Comparison of ENCODE assay signal across 8 cellular contexts in the genomic region with DNA sequence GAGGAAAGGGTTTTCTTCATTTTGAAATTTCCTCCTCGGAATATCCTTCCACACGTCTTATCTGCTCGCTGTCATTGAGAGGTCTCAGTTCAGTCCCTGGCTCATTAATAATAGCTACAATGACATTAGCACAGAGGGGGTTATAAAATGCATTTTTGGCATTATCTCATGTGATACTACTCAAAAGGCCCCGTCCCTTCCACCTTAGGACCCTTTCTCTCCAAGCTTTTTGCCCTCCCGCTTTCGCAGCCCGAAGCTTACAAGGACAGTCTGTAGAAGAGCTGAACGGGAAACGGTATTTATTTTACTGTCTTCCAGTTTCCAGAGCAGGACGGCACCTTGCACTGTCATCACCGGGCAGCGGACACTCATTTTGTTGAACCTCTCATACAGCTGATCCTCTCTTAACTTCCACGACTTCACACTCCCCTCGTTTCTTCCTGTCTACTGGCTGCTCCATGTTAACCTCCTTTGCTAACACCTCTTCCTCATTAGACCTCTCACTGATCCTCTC. TPM values are rescaled to one million over a fixed set of nuclear protein-coding genes. Genes with fewer than 3 reads are reported as not detected.
DNase-seq lines count a peak whose midpoint lies in the region; ATAC-seq and TF ChIP-seq lines count a peak whose summit lies in the region.

No MANE protein-coding gene starts in this region.

- H3K27ac ChIP-seq in BLaER1 (peak overlapping the region; percentile 63), HL-60 (replicated peaks) (peak overlapping the region; percentile 33), mammary epithelial cell (ENCODE audit: insufficient read depth, low read depth, low read length) (no peak overlapping the region), aorta (ENCODE audit: low read depth in 1 of 2, low read length in 2 of 2) (peak overlapping the region in 1 of 2 donors; percentile 20)

- H3K9me3 ChIP-seq in BLaER1 (no peaks in the 10 kb centered on the region), mammary epithelial cell (replicated peaks; ENCODE audit: insufficient read depth, low read length) (no peaks in the 10 kb centered on the region), mucosa of stomach (ENCODE audit: control insufficient read depth, low read length) (no peaks in the 10 kb centered on the region), aorta (ENCODE audit: control insufficient read depth, low read length) (no peaks in the 10 kb centered on the region)

- in situ Hi-C loops in mammary epithelial cell (cut with MboI; ENCODE audit: low sequenced_read_pairs in 2 of 2) = no loop called here

- no peaks in the 10 kb centered on the region for H3K79me2 ChIP-seq in mammary epithelial cell (ENCODE audit: insufficient read depth, low read length)

- H3K4me2 ChIP-seq in BLaER1 = peak overlapping the region; percentile 67
- H3K4me2 ChIP-seq in mammary epithelial cell (ENCODE audit: insufficient read depth, low read depth, low read length) = peak overlapping the region; percentile 40

- no peak for DNase-seq in HL-60 (ENCODE audit: low read depth in 1 of 2, low spot score in 1 of 2)
- no peak for DNase-seq in mammary epithelial cell
- DNase-seq in aorta = no peak
- DNase-seq in inferior parietal cortex (ENCODE audit: extremely low spot score) = no peak
- no peak for DNase-seq in HPDE6-E6E7 (ENCODE audit: extremely low spot score)

- H3K27me3 ChIP-seq in BLaER1 (no peaks in the 10 kb centered on the region), HL-60 (ENCODE audit: insufficient read depth, poor library complexity, severe bottlenecking) (no peaks in the 10 kb centered on the region), mammary epithelial cell (ENCODE audit: insufficient read depth, low read length) (no peaks in the 10 kb centered on the region), mucosa of stomach (ENCODE audit: control insufficient read depth, insufficient read depth, low read length) (peaks cover 5% of the 10 kb centered on the region), aorta (ENCODE audit: control insufficient read depth in 1 of 2, insufficient read depth in 2 of 2, low read length in 1 of 2) (no peaks in the 10 kb centered on the region)

- dilution Hi-C loops in mammary epithelial cell (cut with HindIII; ENCODE audit: low sequenced_read_pairs) = loop anchor here (5.0 kb wide), 2 partner anchors 86 to 94 kb away; no protein-coding TSS in a partner anchor

- TF ChIP-seq CTCF in HL-60 (IDR thresholded peaks at IDR 0.05; ENCODE audit: insufficient read depth, low read length) (no peak), mammary epithelial cell (conservative IDR thresholded peaks at IDR 0.05 in 1 of 2, IDR thresholded peaks at IDR 0.05 in 1 of 2; ENCODE audit: extremely low read depth in 1 of 2, insufficient read depth in 1 of 2, low read depth in 1 of 2, low read length in 2 of 2) (no peak)

- intact Hi-C loops in mammary epithelial cell (cut with micrococcal nuclease) = no loop called here
- intact Hi-C loops in aorta (cut with DNase I) = no loop called here

- WGBS in mammary epithelial cell (ENCODE audit: low coverage, missing lambda C conversion rate) = 42% methylated on average over 14 of the region's 14 CpGs
- WGBS in aorta, 2 donors = 33 to 48% methylated on average over 14 of the region's 14 CpGs

- peaks cover 58% of the 10 kb centered on the region for H3K4me1 ChIP-seq in BLaER1
- H3K4me1 ChIP-seq in mammary epithelial cell (ENCODE audit: insufficient read depth, low read length) = peaks cover 5% of the 10 kb centered on the region
- peaks cover 6% of the 10 kb centered on the region for H3K4me1 ChIP-seq in mucosa of stomach (ENCODE audit: control insufficient read depth, insufficient read depth, low read length)
- no peaks in the 10 kb centered on the region for H3K4me1 ChIP-seq in aorta (ENCODE audit: control insufficient read depth in 1 of 2, insufficient read depth in 2 of 2, low read length in 2 of 2)

- peak overlapping the region; percentile 76 for H2AFZ ChIP-seq in mammary epithelial cell (ENCODE audit: low read depth, low read length)

- H3K9ac ChIP-seq in BLaER1 (peak overlapping the region; percentile 24; the same call in 1 of the 2 replicates), mammary epithelial cell (ENCODE audit: insufficient read depth, low read length) (no peak overlapping the region), mucosa of stomach (ENCODE audit: low read length) (peak overlapping the region; percentile 35)

- ATAC-seq in aorta (ENCODE audit: low FRiP score) (no peak), HG02588 (IDR thresholded peaks at IDR 0.05; ENCODE audit: unreplicated experiment) (no peak)

- no peak overlapping the region for H3K4me3 ChIP-seq in BLaER1
- H3K4me3 ChIP-seq in HL-60 (replicated peaks; ENCODE audit: insufficient read depth, low read length) = no peak overlapping the region
- H3K4me3 ChIP-seq in mammary epithelial cell (replicated peaks in 1 of 3; ENCODE audit: insufficient read depth in 1 of 3, low read depth in 2 of 3, low read length in 3 of 3) = no peak overlapping the region
- H3K4me3 ChIP-seq in mucosa of stomach (ENCODE audit: low read length) = no peak overlapping the region
- H3K4me3 ChIP-seq in aorta (ENCODE audit: low read length in 2 of 2) = no peak overlapping the region

- H3K36me3 ChIP-seq in BLaER1 = no peaks in the 10 kb centered on the region
- no peaks in the 10 kb centered on the region for H3K36me3 ChIP-seq in mammary epithelial cell (ENCODE audit: insufficient read depth, low read length)
- no peaks in the 10 kb centered on the region for H3K36me3 ChIP-seq in mucosa of stomach (ENCODE audit: control insufficient read depth, insufficient read depth, low read length)
- no peaks in the 10 kb centered on the region for H3K36me3 ChIP-seq in aorta (ENCODE audit: control insufficient read depth in 1 of 2, insufficient read depth in 2 of 2, low read length in 1 of 2)

- no peaks in the 10 kb centered on the region for H4K20me1 ChIP-seq in BLaER1
- H4K20me1 ChIP-seq in mammary epithelial cell (ENCODE audit: insufficient read depth, low read length) = no peaks in the 10 kb centered on the region

- CTCF ChIA-PET in mammary epithelial cell (lab: Charles Lee; ENCODE audit: low non-redundant PET) = interaction anchor here (0.7 kb wide), 1 partner anchor 22 kb away, joined by 3 read pairs; no protein-coding TSS in a partner anchor

- no TSS peak for BruUV-seq in mammary epithelial cell (replicated peaks; lab: Mats Ljungman, UMichigan)

RNA-seq across cellular contexts. Expression of a gene that starts 5.6 kb away (rescaled TPM):
- total RNA-seq in mammary epithelial cell (1 to 10 TPM; 6.0 to 7.5 TPM), aorta (10 to 100 TPM; 46.2 to 50.4 TPM)
- polyA plus RNA-seq in mammary epithelial cell (11.3 TPM), aorta (10 to 100 TPM; 12.2 to 13.5 TPM)
- 8.8 TPM for polyA minus RNA-seq in mammary epithelial cell

RNA-seq across cellular contexts. Expression of a gene that starts 10.6 kb away (rescaled TPM):
- total RNA-seq in mammary epithelial cell = 10 to 100 TPM in 1 of 2 donors, under 1 TPM in 1; 0.83 to 17.3 TPM
- 10.7 TPM for polyA plus RNA-seq in mammary epithelial cell
- 7.1 TPM for polyA minus RNA-seq in mammary epithelial cell
- 1 to 10 TPM in 1 of 2 donors, under 1 TPM in 1; 0.65 to 2.8 TPM for total RNA-seq in aorta
- polyA plus RNA-seq in aorta = 1 to 10 TPM in 1 of 2 donors, under 1 TPM in 1; 0.50 to 4.2 TPM

Comparison
In these comparisons a context has a peak if more than half of its experiments do, and no peak if none do; other contexts are left out.
1. RNA of a gene that starts 5.6 kb away (total RNA-seq): 46.2 to 50.4 TPM in aorta; 6.0 to 7.5 TPM in mammary epithelial cell; every median in the first group is over 4 times any median in the second.